Comparison of ENCODE assay signal across 18 cellular contexts in genomic region chr2:237091779-237092436, GRCh38. TPM values are rescaled to one million over a fixed set of nuclear protein-coding genes. Genes with fewer than 3 reads are reported as not detected.
DNase-seq lines count a peak whose midpoint lies in the region; ATAC-seq and TF ChIP-seq lines count a peak whose summit lies in the region.
"Had no signal": no experiment of that assay in that cellular context is flagged by ENCODE, and none has a peak within 500 bp of the region (broad histone marks: within the 10 kb centered on the region; RNA-seq: fewer than 3 reads in every experiment).

No MANE protein-coding gene starts in this region.

- H3K9me3 ChIP-seq in testis (no peaks in the 10 kb centered on the region), MG63 (no peaks in the 10 kb centered on the region)
- H3K9me3 ChIP-seq: Caco-2 had no signal

- no peak overlapping the region for H3K4me3 Mint-ChIP-seq in memory B cell
- H3K4me3 Mint-ChIP-seq: activated T-helper 1 cell treated with anti-CD3 and anti-CD28 coated beads, Interleukin-12 subunit alpha, Interleukin-12 subunit beta, Interleukin-2, Interleukin-4 antibody, amounts not matched to agents 30 ng/mL and 10 ng/mL and 1 ng/mL, durations not matched to agents 14 hours and 24 hours and 36 hours; stimulated activated naive CD8-positive, alpha-beta T cell treated with anti-CD3 and anti-CD28 coated beads, Interleukin-15, amount 100 ng/mL, for 72 hours had no signal

- intact Hi-C loops in testis (cut with DNase I; ENCODE audit: low total_unique reads): no loop called here

- H3K4me1 Mint-ChIP-seq in memory B cell: peaks cover 13% of the 10 kb centered on the region
- H3K4me1 Mint-ChIP-seq: stimulated activated naive CD8-positive, alpha-beta T cell treated with anti-CD3 and anti-CD28 coated beads, Interleukin-15, amount 100 ng/mL, for 72 hours had no signal

- DNase-seq in M059J (ENCODE audit: low read depth) (peak; percentile 47), epithelial cell of prostate (ENCODE audit: low read depth, low spot score) (no peak), memory B cell (ENCODE audit: low spot score in 2 of 2) (no peak), testis (peak; percentile 42), mucosa of gallbladder (ENCODE audit: low spot score) (no peak), NAMALWA (ENCODE audit: low spot score) (no peak), MG63 (no peak)
- DNase-seq: Caco-2; left colon; NCI-H1694 treated with DMSO at 0.1 percent for 48 hours; NCI-H82; stimulated activated CD4-positive, alpha-beta T cell treated with anti-CD3 and anti-CD28 coated beads, Interleukin-4, amount 100 ng/mL, for 1 hour; stimulated activated naive CD8-positive, alpha-beta T cell treated with anti-CD3 and anti-CD28 coated beads, Interleukin-15, amount 100 ng/mL, for 72 hours had no signal

- no peak overlapping the region for H3K4me3 ChIP-seq in testis
- H3K4me3 ChIP-seq in MG63: no peak overlapping the region

- peak overlapping the region; percentile 5 for H3K27ac ChIP-seq in epithelial cell of prostate
- H3K27ac ChIP-seq in testis: peak overlapping the region in 1 of 2 donors; percentile 78
- H3K27ac ChIP-seq: foreskin keratinocyte, parathyroid adenoma had no signal

- H3K27ac Mint-ChIP-seq in memory B cell: peak overlapping the region; percentile 24
- H3K27ac Mint-ChIP-seq: activated T-helper 1 cell treated with anti-CD3 and anti-CD28 coated beads, Interleukin-12 subunit alpha, Interleukin-12 subunit beta, Interleukin-2, Interleukin-4 antibody, amounts not matched to agents 30 ng/mL and 10 ng/mL and 1 ng/mL, durations not matched to agents 14 hours and 24 hours and 36 hours had no signal

- ATAC-seq in memory B cell (ENCODE audit: low read depth) (no peak), HG03378 (IDR thresholded peaks at IDR 0.05; ENCODE audit: unreplicated experiment) (no peak)
- ATAC-seq: foreskin keratinocyte; HCT116; left colon; stimulated activated naive CD8-positive, alpha-beta T cell treated with anti-CD3 and anti-CD28 coated beads, Interleukin-15, amount 100 ng/mL, for 72 hours had no signal

- TF ChIP-seq CTCF in testis (IDR thresholded peaks at IDR 0.05): no peak

- peaks cover 31% of the 10 kb centered on the region for H3K36me3 Mint-ChIP-seq in memory B cell

- no peaks in the 10 kb centered on the region for H3K4me1 ChIP-seq in testis
- H3K4me1 ChIP-seq: Caco-2, parathyroid adenoma had no signal

- TF ChIP-seq POLR2A in testis (IDR thresholded peaks at IDR 0.05): no peak

- H3K27me3 Mint-ChIP-seq in memory B cell: no peaks in the 10 kb centered on the region
- H3K27me3 Mint-ChIP-seq: stimulated activated naive CD8-positive, alpha-beta T cell treated with anti-CD3 and anti-CD28 coated beads, Interleukin-15, amount 100 ng/mL, for 72 hours had no signal

- 63 to 73% methylated on average over 7 of the region's 7 CpGs for WGBS in testis, 2 donors

- H3K27me3 ChIP-seq in testis (no peaks in the 10 kb centered on the region), MG63 (no peaks in the 10 kb centered on the region)
- H3K27me3 ChIP-seq: foreskin keratinocyte had no signal

- H3K9me3 Mint-ChIP-seq in memory B cell: no peaks in the 10 kb centered on the region
- H3K9me3 Mint-ChIP-seq: activated T-helper 1 cell treated with anti-CD3 and anti-CD28 coated beads, Interleukin-12 subunit alpha, Interleukin-12 subunit beta, Interleukin-2, Interleukin-4 antibody, amounts not matched to agents 30 ng/mL and 10 ng/mL and 1 ng/mL, durations not matched to agents 14 hours and 24 hours and 36 hours; stimulated activated naive CD8-positive, alpha-beta T cell treated with anti-CD3 and anti-CD28 coated beads, Interleukin-15, amount 100 ng/mL, for 72 hours had no signal

- H3K36me3 ChIP-seq in testis (ENCODE audit: low read depth, missing control alignments) (no peaks in the 10 kb centered on the region), MG63 (peaks cover 73% of the 10 kb centered on the region)

RNA-seq across cellular contexts. Expression of gene COPS8, which starts 6.2 kb away (rescaled TPM):
- 137 and 159 TPM in 2 replicates for total RNA-seq in M059J (2014; rRNA removed; shearing (Covaris generic))
- 100 to 1,000 TPM; 104 to 117 TPM for total RNA-seq in testis
- polyA plus RNA-seq in testis (ENCODE audit: insufficient read depth, low read depth, low replicate concordance): 108 TPM
- 48.1 TPM for total RNA-seq in mucosa of gallbladder
- 99.7 and 111 TPM in 2 replicates for total RNA-seq in MG63 (2014; rRNA removed; shearing (Covaris generic); ENCODE audit: low replicate concordance)

Comparison
In these comparisons a context has a peak if more than half of its experiments do, and no peak if none do; other contexts are left out.
1. DNase-seq: peak in M059J (single experiment) and testis (single experiment); none in epithelial cell of prostate (single experiment), memory B cell (0 of 2), mucosa of gallbladder (single experiment), NAMALWA (single experiment) and MG63 (single experiment).